In the genomic region with DNA sequence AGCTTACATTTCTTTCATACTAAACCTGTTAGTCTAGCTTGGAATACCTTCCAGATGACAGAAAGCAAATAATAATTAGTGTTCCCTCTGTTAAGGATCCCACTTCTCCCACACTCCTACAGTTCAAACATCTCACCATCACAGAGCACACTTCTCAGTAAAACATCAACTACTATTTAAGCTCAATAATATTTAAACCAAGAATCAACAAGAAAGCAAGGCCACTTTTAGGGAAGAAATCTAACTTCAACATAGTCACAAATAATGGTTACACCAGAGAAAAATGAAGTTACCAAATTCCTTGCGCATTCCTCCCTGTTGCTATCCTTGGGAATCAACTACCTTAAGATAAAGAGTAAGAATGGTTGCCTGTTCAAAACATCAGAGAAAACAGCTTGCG, we compare ENCODE assay signal across 10 cellular contexts. TPM values are rescaled to one million over a fixed set of nuclear protein-coding genes. Genes with fewer than 3 reads are reported as not detected.
DNase-seq lines count a peak whose midpoint lies in the region; TF ChIP-seq lines count a peak whose summit lies in the region.
"Had no signal": no experiment of that assay in that cellular context is flagged by ENCODE, and none has a peak within 500 bp of the region (broad histone marks: within the 10 kb centered on the region; RNA-seq: fewer than 3 reads in every experiment).

No MANE protein-coding gene starts in this region.

- peak overlapping the region; percentile 10 to 99 (median 78) for H3K27ac Mint-ChIP-seq in CD4-positive, alpha-beta memory T cell
- H3K27ac Mint-ChIP-seq in chondrocyte (ENCODE audit: unreplicated experiment): peak overlapping the region; percentile 99

- DNase-seq in CD4-positive, alpha-beta memory T cell: no peak
- DNase-seq in LNCaP clone FGC (ENCODE audit: low read depth) (no peak), chondrocyte (ENCODE audit: low spot score) (no peak), DMS 273 (lab: John Stamatoyannopoulos, UW; ENCODE audit: unreplicated experiment) (no peak), H4 (ENCODE audit: low spot score) (no peak), NCI-H1048 (lab: John Stamatoyannopoulos, UW) (no peak), COLO829 (ENCODE audit: low spot score) (no peak)
- DNase-seq: NCI-H1694 had no signal

- POLR2A ChIA-PET in CD4-positive, alpha-beta memory T cell (lab: Charles Lee; ENCODE audit: partially characterized antibody): interaction anchor here (5.5 to 7.5 kb wide), 3 partner anchors 49 to 86 kb away, joined by 41 to 162 read pairs (median 156); a partner anchor contains a TSS

- no peaks in the 10 kb centered on the region for H3K27me3 ChIP-seq in CD4-positive, alpha-beta memory T cell (ENCODE audit: insufficient read depth, low read length)
- no peaks in the 10 kb centered on the region for H3K27me3 ChIP-seq in neural cell (ENCODE audit: insufficient read depth, low read depth, low read length)

- no peak overlapping the region for H3K4me3 ChIP-seq in CD4-positive, alpha-beta memory T cell (ENCODE audit: low read length in 2 of 2)
- H3K4me3 ChIP-seq in LNCaP clone FGC (ENCODE audit: low read depth, low read length) (peak overlapping the region; percentile 68), neural cell (ENCODE audit: low read length) (peak overlapping the region; percentile 83)

- peaks cover 8% of the 10 kb centered on the region for H3F3A ChIP-seq in neural cell (ENCODE audit: insufficient read depth, low read length, poor library complexity, severe bottlenecking)

- no peaks in the 10 kb centered on the region for H3K36me3 ChIP-seq in CD4-positive, alpha-beta memory T cell (ENCODE audit: insufficient read depth, low read length)
- no peaks in the 10 kb centered on the region for H3K36me3 ChIP-seq in neural cell (ENCODE audit: insufficient read depth, low read length)

- H3K27me3 Mint-ChIP-seq in CD4-positive, alpha-beta memory T cell: no peaks in the 10 kb centered on the region
- H3K27me3 Mint-ChIP-seq in chondrocyte (ENCODE audit: low read depth): no peaks in the 10 kb centered on the region

- TF ChIP-seq RAD21 in neural cell (conservative IDR thresholded peaks at IDR 0.05): no peak

- no peaks in the 10 kb centered on the region for H4K20me1 ChIP-seq in neural cell (ENCODE audit: insufficient read depth)

- TF ChIP-seq CTCF in LNCaP clone FGC (IDR thresholded peaks at IDR 0.05; ENCODE audit: control insufficient read depth, extremely low read depth, insufficient read depth) (no peak), chondrocyte (IDR thresholded peaks at IDR 0.05) (no peak), neural cell (IDR thresholded peaks at IDR 0.05; ENCODE audit: poor library complexity, severe bottlenecking) (no peak)

- peaks cover 0 to 4% (median 0%) of the 10 kb centered on the region in 8 donors for H3K9me3 Mint-ChIP-seq in CD4-positive, alpha-beta memory T cell
- peaks cover 10% of the 10 kb centered on the region for H3K9me3 Mint-ChIP-seq in chondrocyte (ENCODE audit: low read depth)

- no peaks in the 10 kb centered on the region for H3K9me3 ChIP-seq in CD4-positive, alpha-beta memory T cell (ENCODE audit: control insufficient read depth in 1 of 2, low read length in 2 of 2)
- H3K9me3 ChIP-seq in neural cell (ENCODE audit: low read length): no peaks in the 10 kb centered on the region

- H3K27ac ChIP-seq in CD4-positive, alpha-beta memory T cell (ENCODE audit: low read depth, low read length): no peak overlapping the region
- no peak overlapping the region for H3K27ac ChIP-seq in neural cell (ENCODE audit: low read length)
- H3K27ac ChIP-seq: SK-N-MC had no signal

- peaks cover 33% of the 10 kb centered on the region for H3K4me1 ChIP-seq in CD4-positive, alpha-beta memory T cell (ENCODE audit: insufficient read depth, low read length)

- peaks cover 24 to 34% of the 10 kb centered on the region in 2 donors for H3K36me3 Mint-ChIP-seq in CD4-positive, alpha-beta memory T cell
- H3K36me3 Mint-ChIP-seq in chondrocyte (ENCODE audit: low read depth): peaks cover 2% of the 10 kb centered on the region

- peaks cover 42% of the 10 kb centered on the region for H3K79me2 ChIP-seq in neural cell (replicated peaks; ENCODE audit: insufficient read depth, low read length)

- H3K4me1 Mint-ChIP-seq in CD4-positive, alpha-beta memory T cell: peaks cover 32 to 62% (median 45%) of the 10 kb centered on the region in 4 donors
- peaks cover 43% of the 10 kb centered on the region for H3K4me1 Mint-ChIP-seq in chondrocyte (ENCODE audit: low read depth)

- CTCF ChIA-PET in CD4-positive, alpha-beta memory T cell (lab: Charles Lee; ENCODE audit: partially characterized antibody): interaction anchor here (0.7 to 2.7 kb wide), 4 partner anchors 17 to 58 kb away, joined by 3 to 17 read pairs (median 3); no protein-coding TSS in a partner anchor

- TF ChIP-seq EP300 in neural cell (conservative IDR thresholded peaks at IDR 0.05; ENCODE audit: poor library complexity, severe bottlenecking): no peak

- no peak overlapping the region for H2AFZ ChIP-seq in neural cell (ENCODE audit: low read depth, low read length)

- intact Hi-C loops in CD4-positive, alpha-beta memory T cell (cut with micrococcal nuclease): loop anchor here (5.0 kb wide), 2 partner anchors 55 to 1365 kb away; a partner anchor contains a TSS

- H3K9me2 ChIP-seq in neural cell (ENCODE audit: insufficient read depth, low read length): no peaks in the 10 kb centered on the region

- H3K9ac ChIP-seq in neural cell (ENCODE audit: low read length): no peak overlapping the region

- peak overlapping the region; percentile 56 for H3K4me2 ChIP-seq in neural cell (ENCODE audit: low read length)

- H3K4me3 Mint-ChIP-seq in CD4-positive, alpha-beta memory T cell: peak overlapping the region; percentile 92 to 98 (median 96)
- peak overlapping the region; percentile 85 for H3K4me3 Mint-ChIP-seq in chondrocyte (ENCODE audit: unreplicated experiment)

TF ChIP-seq in neural cell, 6 proteins besides CTCF, POLR2A, EP300 and RAD21:
- TF ChIP-seq EZH2 (IDR thresholded peaks at IDR 0.05; ENCODE audit: borderline replicate concordance, insufficient read depth, low read length, poor library complexity, severe bottlenecking) (no peak), POLR2AphosphoS5 (IDR thresholded peaks at IDR 0.05) (no peak), SMC3 (conservative IDR thresholded peaks at IDR 0.05; ENCODE audit: poor library complexity) (no peak), TAF1 (IDR thresholded peaks at IDR 0.05; ENCODE audit: low read depth) (no peak), MXI1 (conservative IDR thresholded peaks at IDR 0.05; ENCODE audit: poor library complexity, severe bottlenecking) (no peak)
- TF ChIP-seq, protein P1, sequence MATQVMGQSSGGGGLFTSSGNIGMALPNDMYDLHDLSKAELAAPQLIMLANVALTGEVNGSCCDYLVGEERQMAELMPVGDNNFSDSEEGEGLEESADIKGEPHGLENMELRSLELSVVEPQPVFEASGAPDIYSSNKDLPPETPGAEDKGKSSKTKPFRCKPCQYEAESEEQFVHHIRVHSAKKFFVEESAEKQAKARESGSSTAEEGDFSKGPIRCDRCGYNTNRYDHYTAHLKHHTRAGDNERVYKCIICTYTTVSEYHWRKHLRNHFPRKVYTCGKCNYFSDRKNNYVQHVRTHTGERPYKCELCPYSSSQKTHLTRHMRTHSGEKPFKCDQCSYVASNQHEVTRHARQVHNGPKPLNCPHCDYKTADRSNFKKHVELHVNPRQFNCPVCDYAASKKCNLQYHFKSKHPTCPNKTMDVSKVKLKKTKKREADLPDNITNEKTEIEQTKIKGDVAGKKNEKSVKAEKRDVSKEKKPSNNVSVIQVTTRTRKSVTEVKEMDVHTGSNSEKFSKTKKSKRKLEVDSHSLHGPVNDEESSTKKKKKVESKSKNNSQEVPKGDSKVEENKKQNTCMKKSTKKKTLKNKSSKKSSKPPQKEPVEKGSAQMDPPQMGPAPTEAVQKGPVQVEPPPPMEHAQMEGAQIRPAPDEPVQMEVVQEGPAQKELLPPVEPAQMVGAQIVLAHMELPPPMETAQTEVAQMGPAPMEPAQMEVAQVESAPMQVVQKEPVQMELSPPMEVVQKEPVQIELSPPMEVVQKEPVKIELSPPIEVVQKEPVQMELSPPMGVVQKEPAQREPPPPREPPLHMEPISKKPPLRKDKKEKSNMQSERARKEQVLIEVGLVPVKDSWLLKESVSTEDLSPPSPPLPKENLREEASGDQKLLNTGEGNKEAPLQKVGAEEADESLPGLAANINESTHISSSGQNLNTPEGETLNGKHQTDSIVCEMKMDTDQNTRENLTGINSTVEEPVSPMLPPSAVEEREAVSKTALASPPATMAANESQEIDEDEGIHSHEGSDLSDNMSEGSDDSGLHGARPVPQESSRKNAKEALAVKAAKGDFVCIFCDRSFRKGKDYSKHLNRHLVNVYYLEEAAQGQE (IDR thresholded peaks at IDR 0.05; ENCODE audit: borderline replicate concordance): no peak
TF ChIP-seq in neural cell: peak in this region for 0.

RNA-seq across cellular contexts. Expression of a gene that starts 1.6 kb away (rescaled TPM):
- 10 to 100 TPM; 63.0 to 70.3 TPM for total RNA-seq in CD4-positive, alpha-beta memory T cell
- polyA plus RNA-seq in CD4-positive, alpha-beta memory T cell: 10 to 100 TPM; 42.6 to 58.7 TPM
- total RNA-seq in chondrocyte: 70.8 to 79.7 TPM (median 77.2 TPM) in 3 replicates
- 83.5 and 112 TPM in 2 replicates for polyA plus RNA-seq in neural cell
- polyA minus RNA-seq in neural cell: 89.8 and 124 TPM in 2 replicates
- total RNA-seq in H4 (2014; rRNA removed; shearing (Covaris generic)): 40.4 and 55.9 TPM in 2 replicates

RNA-seq across cellular contexts. Expression of a gene that starts 50.6 kb away (rescaled TPM):
- total RNA-seq in CD4-positive, alpha-beta memory T cell: 10 to 100 TPM; 81.4 to 84.3 TPM
- polyA plus RNA-seq in CD4-positive, alpha-beta memory T cell: 10 to 100 TPM; 52.1 to 94.1 TPM
- total RNA-seq in chondrocyte: 87.4 to 116 TPM (median 90.5 TPM) in 3 replicates
- polyA plus RNA-seq in neural cell: 93.5 and 111 TPM in 2 replicates
- 166 and 192 TPM in 2 replicates for polyA minus RNA-seq in neural cell
- total RNA-seq in H4 (2014; rRNA removed; shearing (Covaris generic)): 43.6 and 57.2 TPM in 2 replicates

Comparison
In these comparisons a context has a peak if more than half of its experiments do, and no peak if none do; other contexts are left out.
1. H3K4me3 ChIP-seq: peak in LNCaP clone FGC (single experiment) and neural cell (single experiment); none in CD4-positive, alpha-beta memory T cell (0 of 2).